In genomic region chr2:143451622-143452021, GRCh38 we compare ENCODE assay signal across 9 cellular contexts.
DNase-seq lines count a peak whose midpoint lies in the region; ATAC-seq and TF ChIP-seq lines count a peak whose summit lies in the region.
"Had no signal": no experiment of that assay in that cellular context is flagged by ENCODE, and none has a peak within 500 bp of the region (broad histone marks: within the 10 kb centered on the region; RNA-seq: fewer than 3 reads in every experiment).

No MANE protein-coding gene starts in this region.

- no CpG with 5 or more reads among the region's 2 CpGs for WGBS in IMR-90 (ENCODE audit: extremely low coverage in 2 of 2, insufficient read length in 1 of 2), 2 experiments
- 36 to 38% methylated on average over 2 of the region's 2 CpGs for WGBS in tibial nerve, 2 donors
- WGBS in stomach, 5 donors = 41 to 78% (median 71%) methylated on average over 2 of the region's 2 CpGs

- H3K9ac ChIP-seq in IMR-90 (ENCODE audit: low read depth, low read length) = no peak overlapping the region
- H3K9ac ChIP-seq: parathyroid adenoma had no signal

- H3K4me1 ChIP-seq in IMR-90 (ENCODE audit: control insufficient read depth, insufficient read depth, low read length) (no peaks in the 10 kb centered on the region), tibial nerve (peaks cover 0 to 39% (median 0%) of the 10 kb centered on the region in 4 donors), stomach (no peaks in the 10 kb centered on the region)
- H3K4me1 ChIP-seq: parathyroid adenoma had no signal

- no TSS peak for BruUV-seq in IMR-90 (replicated peaks; lab: Mats Ljungman, UMichigan)

- peak; percentile 75 for ATAC-seq in GM21529 (IDR thresholded peaks at IDR 0.05; ENCODE audit: unreplicated experiment)
- ATAC-seq in IMR-90 (ENCODE audit: low read depth) = no peak
- no peak for ATAC-seq in HG02970 (IDR thresholded peaks at IDR 0.05; ENCODE audit: low FRiP score, unreplicated experiment)

- POLR2A ChIA-PET in IMR-90 (lab: Charles Lee; ENCODE audit: unreplicated experiment) = no interaction called here

- TF ChIP-seq CTCF in IMR-90 (conservative IDR thresholded peaks at IDR 0.05; ENCODE audit: low read depth, low read length) = no peak
- TF ChIP-seq CTCF in fibroblast of pulmonary artery (IDR thresholded peaks at IDR 0.05; ENCODE audit: low read length, missing control alignments) = no peak
- TF ChIP-seq CTCF in tibial nerve (IDR thresholded peaks at IDR 0.05) = no peak
- TF ChIP-seq CTCF in stomach (IDR thresholded peaks at IDR 0.05) = no peak

- H2BK120ac ChIP-seq in IMR-90 (ENCODE audit: low read depth, low read length) = no peak overlapping the region

- H2AFZ ChIP-seq in IMR-90 (replicated peaks; ENCODE audit: low read length, poor library complexity) = no peak overlapping the region
- H2AFZ ChIP-seq: parathyroid adenoma had no signal

- no peak overlapping the region for H2BK5ac ChIP-seq in IMR-90 (ENCODE audit: low read depth, low read length, poor library complexity, severe bottlenecking)

- H2BK20ac ChIP-seq in IMR-90 (ENCODE audit: low read depth, low read length) = no peak overlapping the region

- TF ChIP-seq EP300 in tibial nerve (IDR thresholded peaks at IDR 0.05) (no peak), stomach (IDR thresholded peaks at IDR 0.05) (no peak)

- no peak overlapping the region for H2AK5ac ChIP-seq in IMR-90 (ENCODE audit: low read depth, low read length)

- H3K27ac ChIP-seq in IMR-90 (ENCODE audit: insufficient read depth, low read length) (no peak overlapping the region), tibial nerve (peak overlapping the region in 2 of 4 donors; percentile 57 to 64), stomach (no peak overlapping the region)
- H3K27ac ChIP-seq: parathyroid adenoma had no signal

- CTCF ChIA-PET in IMR-90 (lab: Yijun Ruan, JAX) = no interaction called here

- no peak overlapping the region for H3K4me2 ChIP-seq in IMR-90 (ENCODE audit: low read depth, low read length)

- H3K18ac ChIP-seq in IMR-90 (ENCODE audit: low read depth, low read length) = no peak overlapping the region

- no peak overlapping the region for H4K8ac ChIP-seq in IMR-90 (ENCODE audit: low read depth in 2 of 2, low read length in 2 of 2)

- DNase-seq in ELR (ENCODE audit: low read depth) = peak; percentile 65
- DNase-seq in IMR-90 = peak; percentile 41
- peak; percentile 49 for DNase-seq in fibroblast of pulmonary artery (ENCODE audit: low read depth)
- DNase-seq in activated effector memory CD4-positive, alpha-beta T cell treated with Interleukin-2 at 50 U/mL for 16 hours = no peak
- no peak for DNase-seq in tibial nerve (ENCODE audit: low spot score in 2 of 2)
- DNase-seq in stomach = no peak

- intact Hi-C loops in IMR-90 (cut with micrococcal nuclease) (no loop called here), stomach (cut with DNase I; ENCODE audit: low total_unique reads) (no loop called here)

- H3K9me3 ChIP-seq in IMR-90 (ENCODE audit: control insufficient read depth, insufficient read depth, low read length) = no peaks in the 10 kb centered on the region
- H3K9me3 ChIP-seq in tibial nerve = no peaks in the 10 kb centered on the region
- H3K9me3 ChIP-seq in stomach = no peaks in the 10 kb centered on the region

- H3K23ac ChIP-seq in IMR-90 (ENCODE audit: low read depth, low read length) = no peak overlapping the region

- H4K20me1 ChIP-seq in IMR-90 (ENCODE audit: insufficient read depth, low read length) = no peaks in the 10 kb centered on the region

- H3K4ac ChIP-seq in IMR-90 (ENCODE audit: low read depth, low read length) = no peak overlapping the region

- no peaks in the 10 kb centered on the region for H3K79me1 ChIP-seq in IMR-90 (ENCODE audit: low read depth in 1 of 2, low read length in 2 of 2)

- TF ChIP-seq POLR2A in IMR-90 (IDR thresholded peaks at IDR 0.05; ENCODE audit: low read depth, low read length) = no peak
- TF ChIP-seq POLR2A in tibial nerve (IDR thresholded peaks at IDR 0.05) = no peak
- TF ChIP-seq POLR2A in stomach (IDR thresholded peaks at IDR 0.05) = no peak

- H4K91ac ChIP-seq in IMR-90 (ENCODE audit: insufficient read depth, low read depth, low read length) = no peak overlapping the region

- no peak overlapping the region for H3K56ac ChIP-seq in IMR-90 (ENCODE audit: extremely low read depth, insufficient read depth, low read length)

- H3K9me1 ChIP-seq in IMR-90 (ENCODE audit: insufficient read depth, low read length) = no peaks in the 10 kb centered on the region

- H4K5ac ChIP-seq in IMR-90 (ENCODE audit: low read depth, low read length) = no peak overlapping the region

- no peak overlapping the region for H2BK15ac ChIP-seq in IMR-90 (ENCODE audit: low read depth, low read length)

- in situ Hi-C loops in IMR-90 (cut with MboI; ENCODE audit: low sequenced_read_pairs) = no loop called here

- dilution Hi-C loops in IMR-90 (cut with HindIII; ENCODE audit: low sequenced_read_pairs, unreplicated experiment) = no loop called here

- H3K27me3 ChIP-seq in IMR-90 (ENCODE audit: control insufficient read depth, insufficient read depth, low read length) (no peaks in the 10 kb centered on the region), tibial nerve (no peaks in the 10 kb centered on the region), stomach (no peaks in the 10 kb centered on the region)

- TF ChIP-seq RAD21 in IMR-90 (IDR thresholded peaks at IDR 0.05; ENCODE audit: low read length) = no peak

- no peak overlapping the region for H3K14ac ChIP-seq in IMR-90 (replicated peaks; ENCODE audit: low read depth, low read length)

- no peaks in the 10 kb centered on the region for H3K36me3 ChIP-seq in IMR-90 (ENCODE audit: control insufficient read depth, insufficient read depth, low read length)
- no peaks in the 10 kb centered on the region for H3K36me3 ChIP-seq in tibial nerve
- no peaks in the 10 kb centered on the region for H3K36me3 ChIP-seq in stomach

- H2AK9ac ChIP-seq in IMR-90 (replicated peaks; ENCODE audit: low read depth, low read length, poor library complexity) = no peak overlapping the region

- H3K4me3 ChIP-seq in IMR-90 (ENCODE audit: insufficient read depth, low read depth, low read length) = no peak overlapping the region
- H3K4me3 ChIP-seq in fibroblast of pulmonary artery (replicated peaks; ENCODE audit: low read depth, low read length) = no peak overlapping the region
- no peak overlapping the region for H3K4me3 ChIP-seq in tibial nerve
- no peak overlapping the region for H3K4me3 ChIP-seq in stomach

TF ChIP-seq in IMR-90, 13 proteins besides CTCF, POLR2A, EP300 and RAD21:
- no peak for TF ChIP-seq SMC3 (IDR thresholded peaks at IDR 0.05; ENCODE audit: low read depth, low read length)

Comparison
In these comparisons a context has a peak if more than half of its experiments do, and no peak if none do; other contexts are left out.
1. DNase-seq: peak in ELR (single experiment), IMR-90 (single experiment) and fibroblast of pulmonary artery (single experiment); none in activated effector memory CD4-positive, alpha-beta T cell treated with Interleukin-2 at 50 U/mL for 16 hours (single experiment), tibial nerve (0 of 2) and stomach (single experiment).